Comparison of ENCODE assay signal across 9 cellular contexts in genomic region chrX:68894513-68895338, GRCh38.
DNase-seq lines count a peak whose midpoint lies in the region; TF ChIP-seq lines count a peak whose summit lies in the region.
"Had no signal": no experiment of that assay in that cellular context is flagged by ENCODE, and none has a peak within 500 bp of the region (broad histone marks: within the 10 kb centered on the region; RNA-seq: fewer than 3 reads in every experiment).

No MANE protein-coding gene starts in this region.

- peaks cover 20% of the 10 kb centered on the region for H3K4me1 Mint-ChIP-seq in chondrocyte (ENCODE audit: low read depth)

- peak; percentile 63 for DNase-seq in NCI-H748 (lab: John Stamatoyannopoulos, UW; ENCODE audit: unreplicated experiment)
- DNase-seq in NCI-H748 treated with DMSO at 0.1 percent for 48 hours (lab: John Stamatoyannopoulos, UW) = no peak
- peak; percentile 14 for DNase-seq in RWPE1 (ENCODE audit: low spot score)
- DNase-seq in chondrocyte (ENCODE audit: low spot score) = no peak
- DNase-seq in kidney tubule cell (ENCODE audit: low spot score) = peak; percentile 50
- peak; percentile 2 for DNase-seq in stimulated activated CD4-positive, alpha-beta T cell treated with anti-CD3 and anti-CD28 coated beads, Interleukin-1b, Interleukin-23, amount 100 ng/mL, for 48 hours
- no peak for DNase-seq in central memory CD4-positive, alpha-beta T cell
- DNase-seq in OCI-M2 (lab: John Stamatoyannopoulos, UW; ENCODE audit: unreplicated experiment) = no peak

- peaks cover 1% of the 10 kb centered on the region for H3K36me3 Mint-ChIP-seq in chondrocyte (ENCODE audit: low read depth)

- CTCF ChIA-PET in RWPE1 (lab: Yijun Ruan, JAX) = interaction anchor here (0.7 kb wide), 1 partner anchor 233 kb away, joined by 5 read pairs; no protein-coding TSS in a partner anchor

- no peaks in the 10 kb centered on the region for H3K27me3 Mint-ChIP-seq in chondrocyte (ENCODE audit: low read depth)

- H3K9me3 Mint-ChIP-seq in chondrocyte (ENCODE audit: low read depth) = peaks cover 2% of the 10 kb centered on the region

- H3K27ac Mint-ChIP-seq in chondrocyte (ENCODE audit: unreplicated experiment) = peak overlapping the region; percentile 45

- H3K4me3 Mint-ChIP-seq in chondrocyte (ENCODE audit: unreplicated experiment) = no peak overlapping the region

- peak overlapping the region; percentile 96 for H3K27ac ChIP-seq in RWPE1
- H3K27ac ChIP-seq: SJSA1 had no signal

- no peak for TF ChIP-seq CTCF in RWPE1 (conservative IDR thresholded peaks at IDR 0.05; ENCODE audit: low read depth)
- TF ChIP-seq CTCF in chondrocyte (IDR thresholded peaks at IDR 0.05) = no peak

- POLR2A ChIA-PET in RWPE1 (lab: Yijun Ruan, JAX; ENCODE audit: low non-redundant PET) = interaction anchor here (0.6 to 1.1 kb wide), 4 partner anchors 14 to 227 kb away, joined by 3 to 4 read pairs (median 4); partner anchors contain the start of gene EFNB1

Comparison
In these comparisons a context has a peak if more than half of its experiments do, and no peak if none do; other contexts are left out.
1. DNase-seq: peak in NCI-H748 (single experiment), RWPE1 (single experiment), kidney tubule cell (single experiment) and stimulated activated CD4-positive, alpha-beta T cell treated with anti-CD3 and anti-CD28 coated beads, Interleukin-1b, Interleukin-23, amount 100 ng/mL, for 48 hours (single experiment); none in NCI-H748 treated with DMSO at 0.1 percent for 48 hours (single experiment), chondrocyte (single experiment), central memory CD4-positive, alpha-beta T cell (single experiment) and OCI-M2 (single experiment).